In the genomic region with DNA sequence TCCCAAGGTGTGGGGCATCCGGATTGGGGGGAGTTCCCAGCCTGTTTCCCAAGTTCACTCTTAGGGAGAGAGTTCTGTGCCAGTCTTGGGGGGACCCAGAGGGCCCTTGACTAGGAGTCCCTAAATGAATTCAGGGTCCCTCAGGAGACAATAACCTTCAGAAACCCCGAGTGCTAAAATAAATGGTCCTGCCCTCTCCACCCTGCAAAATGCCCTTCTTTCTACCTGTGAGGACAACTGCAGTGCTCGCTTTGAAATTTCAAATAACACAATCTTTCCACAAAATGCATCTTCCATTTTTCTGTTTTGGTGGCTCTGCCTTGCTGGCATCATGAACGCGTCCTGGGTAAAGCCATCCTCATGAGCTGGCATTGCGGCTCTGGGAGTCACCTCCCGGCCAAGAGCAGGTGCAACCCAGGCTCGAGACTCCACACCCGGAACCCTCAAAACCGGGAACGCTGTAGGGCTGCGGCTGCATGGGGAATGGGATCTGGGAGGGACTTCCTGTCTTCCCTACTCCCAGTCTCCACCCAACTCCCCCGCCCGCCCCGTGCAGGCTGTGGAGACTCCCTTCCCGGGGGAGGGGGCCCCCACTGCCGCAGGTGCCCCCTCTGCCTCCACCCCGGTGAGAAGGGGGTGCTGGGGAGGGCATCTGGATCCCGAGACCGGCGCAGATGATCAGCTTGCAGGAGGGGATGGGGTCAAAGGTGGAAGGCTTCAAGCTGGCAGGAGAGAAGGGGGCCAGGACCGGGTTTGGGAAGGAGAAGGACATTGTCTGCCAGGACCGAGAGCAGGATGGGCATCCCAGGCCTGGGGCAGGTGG, we compare ENCODE assay signal across 1 cellular context.
TF ChIP-seq lines count a peak whose summit lies in the region.

ZNF205 (plus strand) TSS at position 529 of the 823 bp plus-strand sequence. CDS start 845 bp downstream, outside the sequence.

TF ChIP-seq in HEK293, 187 proteins besides CTCF, POLR2A, EP300 and RAD21 (continued from another document):
- TF ChIP-seq ZNF488 (tag by site-specific recombination; IDR thresholded peaks at IDR 0.05) = no peak
- TF ChIP-seq ZNF341 (tag by site-specific recombination; IDR thresholded peaks at IDR 0.05; ENCODE audit: low read depth) = peak; percentile 43
- no peak for TF ChIP-seq ZNF785 (tag by site-specific recombination; IDR thresholded peaks at IDR 0.05)
- 0 out of 2 replicates have a peak, but pooled peaks have one; percentile 24 for TF ChIP-seq ZNF18 (tag by site-specific recombination; IDR thresholded peaks at IDR 0.05)
- no peak for TF ChIP-seq ZNF664 (tag by site-specific recombination; IDR thresholded peaks at IDR 0.05)
- peak; percentile 92 for TF ChIP-seq ZXDB (tag by site-specific recombination; IDR thresholded peaks at IDR 0.05)
- TF ChIP-seq ZNF776 (tag by site-specific recombination; IDR thresholded peaks at IDR 0.05; ENCODE audit: borderline replicate concordance) = no peak
- no peak for TF ChIP-seq OSR2 (tag by site-specific recombination; IDR thresholded peaks at IDR 0.05)
- TF ChIP-seq KLF1 (tag by site-specific recombination; IDR thresholded peaks at IDR 0.05) = peak; percentile 62
- TF ChIP-seq TCF7L2 (IDR thresholded peaks at IDR 0.05; ENCODE audit: borderline replicate concordance, low read depth, low read length) = no peak
- TF ChIP-seq ZNF140 (tag by site-specific recombination; IDR thresholded peaks at IDR 0.05) = no peak
- TF ChIP-seq SCRT1 (tag by site-specific recombination; IDR thresholded peaks at IDR 0.05; ENCODE audit: borderline replicate concordance) = peak; percentile 70
- TF ChIP-seq, protein P1, sequence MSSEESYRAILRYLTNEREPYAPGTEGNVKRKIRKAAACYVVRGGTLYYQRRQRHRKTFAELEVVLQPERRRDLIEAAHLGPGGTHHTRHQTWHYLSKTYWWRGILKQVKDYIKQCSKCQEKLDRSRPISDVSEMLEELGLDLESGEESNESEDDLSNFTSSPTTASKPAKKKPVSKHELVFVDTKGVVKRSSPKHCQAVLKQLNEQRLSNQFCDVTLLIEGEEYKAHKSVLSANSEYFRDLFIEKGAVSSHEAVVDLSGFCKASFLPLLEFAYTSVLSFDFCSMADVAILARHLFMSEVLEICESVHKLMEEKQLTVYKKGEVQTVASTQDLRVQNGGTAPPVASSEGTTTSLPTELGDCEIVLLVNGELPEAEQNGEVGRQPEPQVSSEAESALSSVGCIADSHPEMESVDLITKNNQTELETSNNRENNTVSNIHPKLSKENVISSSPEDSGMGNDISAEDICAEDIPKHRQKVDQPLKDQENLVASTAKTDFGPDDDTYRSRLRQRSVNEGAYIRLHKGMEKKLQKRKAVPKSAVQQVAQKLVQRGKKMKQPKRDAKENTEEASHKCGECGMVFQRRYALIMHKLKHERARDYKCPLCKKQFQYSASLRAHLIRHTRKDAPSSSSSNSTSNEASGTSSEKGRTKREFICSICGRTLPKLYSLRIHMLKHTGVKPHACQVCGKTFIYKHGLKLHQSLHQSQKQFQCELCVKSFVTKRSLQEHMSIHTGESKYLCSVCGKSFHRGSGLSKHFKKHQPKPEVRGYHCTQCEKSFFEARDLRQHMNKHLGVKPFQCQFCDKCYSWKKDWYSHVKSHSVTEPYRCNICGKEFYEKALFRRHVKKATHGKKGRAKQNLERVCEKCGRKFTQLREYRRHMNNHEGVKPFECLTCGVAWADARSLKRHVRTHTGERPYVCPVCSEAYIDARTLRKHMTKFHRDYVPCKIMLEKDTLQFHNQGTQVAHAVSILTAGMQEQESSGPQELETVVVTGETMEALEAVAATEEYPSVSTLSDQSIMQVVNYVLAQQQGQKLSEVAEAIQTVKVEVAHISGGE (tag by site-specific recombination; conservative IDR thresholded peaks at IDR 0.05; ENCODE audit: low read depth) = peak; percentile 99
- peak; percentile 78; the same call in 1 of the 2 replicates for TF ChIP-seq ZNF580 (tag by site-specific recombination; IDR thresholded peaks at IDR 0.05)
- no peak for TF ChIP-seq ZNF610 (tag by site-specific recombination; IDR thresholded peaks at IDR 0.05; ENCODE audit: borderline replicate concordance)
- peak; percentile 74 for TF ChIP-seq BCL11B (tag by site-specific recombination; IDR thresholded peaks at IDR 0.05; ENCODE audit: low read depth)
- TF ChIP-seq, protein P2, sequence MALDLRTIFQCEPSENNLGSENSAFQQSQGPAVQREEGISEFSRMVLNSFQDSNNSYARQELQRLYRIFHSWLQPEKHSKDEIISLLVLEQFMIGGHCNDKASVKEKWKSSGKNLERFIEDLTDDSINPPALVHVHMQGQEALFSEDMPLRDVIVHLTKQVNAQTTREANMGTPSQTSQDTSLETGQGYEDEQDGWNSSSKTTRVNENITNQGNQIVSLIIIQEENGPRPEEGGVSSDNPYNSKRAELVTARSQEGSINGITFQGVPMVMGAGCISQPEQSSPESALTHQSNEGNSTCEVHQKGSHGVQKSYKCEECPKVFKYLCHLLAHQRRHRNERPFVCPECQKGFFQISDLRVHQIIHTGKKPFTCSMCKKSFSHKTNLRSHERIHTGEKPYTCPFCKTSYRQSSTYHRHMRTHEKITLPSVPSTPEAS (tag by site-specific recombination; IDR thresholded peaks at IDR 0.05) = peak; percentile 52; the same call in 1 of the 2 replicates
- no peak for TF ChIP-seq ZNF248 (tag by site-specific recombination; IDR thresholded peaks at IDR 0.05)
- TF ChIP-seq ZNF202 (tag by site-specific recombination; IDR thresholded peaks at IDR 0.05; ENCODE audit: borderline replicate concordance) = no peak
- TF ChIP-seq ZBTB20 (tag by site-specific recombination; IDR thresholded peaks at IDR 0.05) = 0 out of 2 replicates have a peak, but pooled peaks have one; percentile 59
- no peak for TF ChIP-seq ZNF48 (tag by site-specific recombination; IDR thresholded peaks at IDR 0.05)
- TF ChIP-seq GLIS1 (tag by site-specific recombination; IDR thresholded peaks at IDR 0.05) = peak; percentile 57
- TF ChIP-seq ZNF19 (tag by site-specific recombination; IDR thresholded peaks at IDR 0.05; ENCODE audit: low read depth) = no peak
- TF ChIP-seq ZNF24 (tag by site-specific recombination; IDR thresholded peaks at IDR 0.05) = peak; percentile 66; the same call in 1 of the 2 replicates
- TF ChIP-seq HOXC10 (CRISPR knock-in tag; IDR thresholded peaks at IDR 0.05) = no peak
- TF ChIP-seq SCRT2 (tag by site-specific recombination; IDR thresholded peaks at IDR 0.05) = no peak
- TF ChIP-seq ZNF146 (tag by site-specific recombination; IDR thresholded peaks at IDR 0.05) = peak; percentile 38
- TF ChIP-seq OVOL3 (tag by site-specific recombination; IDR thresholded peaks at IDR 0.05) = 0 out of 2 replicates have a peak, but pooled peaks have one; percentile 40
- peak; percentile 24; the same call in 1 of the 2 replicates for TF ChIP-seq ZSCAN16 (tag by site-specific recombination; IDR thresholded peaks at IDR 0.05)
- TF ChIP-seq ZBTB7A (tag by site-specific recombination; IDR thresholded peaks at IDR 0.05; ENCODE audit: low read depth) = peak; percentile 60; the same call in 1 of the 2 replicates
- peak; percentile 85 for TF ChIP-seq ZNF561 (tag by site-specific recombination; IDR thresholded peaks at IDR 0.05; ENCODE audit: borderline replicate concordance)
- TF ChIP-seq ZNF112 (tag by site-specific recombination; IDR thresholded peaks at IDR 0.05) = no peak
- no peak for TF ChIP-seq ZFP3 (tag by site-specific recombination; IDR thresholded peaks at IDR 0.05; ENCODE audit: low read depth)
- TF ChIP-seq YY1 (tag by site-specific recombination; IDR thresholded peaks at IDR 0.05) = peak; percentile 57
- no peak for TF ChIP-seq ZNF791 (tag by site-specific recombination; IDR thresholded peaks at IDR 0.05)
